In genomic region chr10:102135956-102136526, GRCh38 we compare ENCODE assay signal across 11 cellular contexts. TPM values are rescaled to one million over a fixed set of nuclear protein-coding genes. Genes with fewer than 3 reads are reported as not detected.
A peak's percentile ranks its signal among the peaks of the same experiment; 100 is the strongest.
DNase-seq lines count a peak whose midpoint lies in the region; ATAC-seq and TF ChIP-seq lines count a peak whose summit lies in the region.
"Had no signal": no experiment of that assay in that cellular context is flagged by ENCODE, and none has a peak within 500 bp of the region (broad histone marks: within the 10 kb centered on the region; RNA-seq: fewer than 3 reads in every experiment).

No MANE protein-coding gene starts in this region.

- H3K9me3 ChIP-seq in left ventricle myocardium inferior (replicated peaks) (no peaks in the 10 kb centered on the region), heart right ventricle (no peaks in the 10 kb centered on the region), upper lobe of left lung (no peaks in the 10 kb centered on the region)
- H3K9me3 ChIP-seq: ascending aorta, testis had no signal

- intact Hi-C loops in left ventricle myocardium inferior (cut with micrococcal nuclease) (no loop called here), heart right ventricle (cut with DNase I) (no loop called here)

- H3K9me3 Mint-ChIP-seq in chondrocyte (ENCODE audit: low read depth): no peaks in the 10 kb centered on the region

- H3K27ac Mint-ChIP-seq in chondrocyte (ENCODE audit: unreplicated experiment): peak overlapping the region; percentile 68

- TF ChIP-seq POLR2A in upper lobe of left lung (IDR thresholded peaks at IDR 0.05): no peak

- no peak for ATAC-seq in heart right ventricle
- no peak for ATAC-seq in upper lobe of left lung (ENCODE audit: low FRiP score in 2 of 2)

- DNase-seq in left ventricle myocardium inferior (no peak), heart right ventricle (no peak), NCI-H2227 treated with DMSO at 0.1 percent for 48 hours (lab: John Stamatoyannopoulos, UW) (peak; percentile 14), chondrocyte (ENCODE audit: low spot score) (no peak), upper lobe of left lung (peak in 1 of 2 donors; percentile 63), SIG-M5 treated with dmso at 0.1 percent for 504 hours (lab: John Stamatoyannopoulos, UW; ENCODE audit: unreplicated experiment) (no peak), T-helper 9 cell (no peak)
- no peak for DNase-seq in stimulated activated CD4-positive, alpha-beta T cell treated with anti-CD3 and anti-CD28 coated beads, Interleukin-1b, Interleukin-23, amount 100 ng/mL, for 48 hours
- DNase-seq: testis had no signal

- TF ChIP-seq CTCF in left ventricle myocardium inferior (IDR thresholded peaks at IDR 0.05; ENCODE audit: borderline replicate concordance) (no peak), heart right ventricle (IDR thresholded peaks at IDR 0.05) (no peak), chondrocyte (IDR thresholded peaks at IDR 0.05) (no peak), upper lobe of left lung (IDR thresholded peaks at IDR 0.05) (no peak)

- no peak for TF ChIP-seq EP300 in upper lobe of left lung (IDR thresholded peaks at IDR 0.05)

- peaks cover 23% of the 10 kb centered on the region for H3K36me3 Mint-ChIP-seq in chondrocyte (ENCODE audit: low read depth)

- no peak overlapping the region for H3K4me3 ChIP-seq in left ventricle myocardium inferior
- H3K4me3 ChIP-seq in heart right ventricle: no peak overlapping the region
- peak overlapping the region in 1 of 4 donors; percentile 2 for H3K4me3 ChIP-seq in upper lobe of left lung
- H3K4me3 ChIP-seq: ascending aorta, testis had no signal

- peaks cover 40% of the 10 kb centered on the region for H3K4me1 Mint-ChIP-seq in chondrocyte (ENCODE audit: low read depth)

- WGBS in heart right ventricle, 2 donors: 54 to 72% methylated on average over 7 of the region's 7 CpGs
- WGBS in upper lobe of left lung, 2 donors: 63 to 76% methylated on average over 7 of the region's 7 CpGs

- H3K27me3 Mint-ChIP-seq in chondrocyte (ENCODE audit: low read depth): no peaks in the 10 kb centered on the region

- H3K27me3 ChIP-seq in left ventricle myocardium inferior (ENCODE audit: low read depth) (no peaks in the 10 kb centered on the region), heart right ventricle (no peaks in the 10 kb centered on the region), upper lobe of left lung (no peaks in the 10 kb centered on the region)
- H3K27me3 ChIP-seq: ascending aorta, foreskin keratinocyte, testis had no signal

- peak overlapping the region; percentile 28 for H3K4me3 Mint-ChIP-seq in chondrocyte (ENCODE audit: unreplicated experiment)

- H3K27ac ChIP-seq in left ventricle myocardium inferior (replicated peaks) (peak overlapping the region; percentile 59), heart right ventricle (peak overlapping the region in 5 of 10 donors; percentile 29 to 49 (median 41)), upper lobe of left lung (peak overlapping the region; percentile 27 to 53 (median 36))
- H3K27ac ChIP-seq: ascending aorta, foreskin keratinocyte, testis had no signal

- H3K4me1 ChIP-seq in left ventricle myocardium inferior (peaks cover 62% of the 10 kb centered on the region), heart right ventricle (peaks cover 6 to 46% (median 41%) of the 10 kb centered on the region in 9 donors), upper lobe of left lung (peaks cover 37 to 50% (median 47%) of the 10 kb centered on the region in 4 donors)

- H3K36me3 ChIP-seq in left ventricle myocardium inferior: peaks cover 34% of the 10 kb centered on the region
- H3K36me3 ChIP-seq in heart right ventricle: peaks cover 3 to 37% (median 32%) of the 10 kb centered on the region in 9 donors
- H3K36me3 ChIP-seq in upper lobe of left lung: peaks cover 24 to 34% (median 34%) of the 10 kb centered on the region in 4 donors

RNA-seq across cellular contexts. Expression of gene PPRC1, which starts 3.2 kb away (rescaled TPM):
- total RNA-seq in left ventricle myocardium inferior (12.1 TPM), heart right ventricle (10 to 100 TPM; 10.6 to 22.7 (median 13.0) TPM), chondrocyte (42.9 to 47.3 TPM (median 44.4 TPM) in 3 replicates), upper lobe of left lung (10 to 100 TPM; 29.3 to 57.6 (median 40.3) TPM)
- polyA plus RNA-seq in heart right ventricle: 10 to 100 TPM; 14.1 to 14.9 TPM

RNA-seq across cellular contexts. Expression of gene LDB1, which starts 15.9 kb away (rescaled TPM):
- total RNA-seq in left ventricle myocardium inferior: 52.2 TPM
- 10 to 100 TPM; 39.2 to 63.8 (median 56.3) TPM for total RNA-seq in heart right ventricle
- polyA plus RNA-seq in heart right ventricle: 10 to 100 TPM; 21.9 to 22.9 TPM
- 64.6 to 73.9 TPM (median 65.7 TPM) in 3 replicates for total RNA-seq in chondrocyte
- 100 to 1,000 TPM in 1 of 6 donors, 10 to 100 TPM in 5; 31.5 to 243 (median 54.9) TPM for total RNA-seq in upper lobe of left lung

RNA-seq across cellular contexts. Expression of gene NOLC1, which starts 16.1 kb away (rescaled TPM):
- total RNA-seq in left ventricle myocardium inferior: 28.3 TPM
- 10 to 100 TPM; 22.3 to 45.5 (median 29.0) TPM for total RNA-seq in heart right ventricle
- polyA plus RNA-seq in heart right ventricle: 10 to 100 TPM in 1 of 2 donors, 1 to 10 TPM in 1; 8.6 to 24.0 TPM
- total RNA-seq in chondrocyte: 36.2 to 50.6 TPM (median 38.8 TPM) in 3 replicates
- total RNA-seq in upper lobe of left lung: 10 to 100 TPM; 21.4 to 72.8 (median 44.3) TPM
